In the genomic region with DNA sequence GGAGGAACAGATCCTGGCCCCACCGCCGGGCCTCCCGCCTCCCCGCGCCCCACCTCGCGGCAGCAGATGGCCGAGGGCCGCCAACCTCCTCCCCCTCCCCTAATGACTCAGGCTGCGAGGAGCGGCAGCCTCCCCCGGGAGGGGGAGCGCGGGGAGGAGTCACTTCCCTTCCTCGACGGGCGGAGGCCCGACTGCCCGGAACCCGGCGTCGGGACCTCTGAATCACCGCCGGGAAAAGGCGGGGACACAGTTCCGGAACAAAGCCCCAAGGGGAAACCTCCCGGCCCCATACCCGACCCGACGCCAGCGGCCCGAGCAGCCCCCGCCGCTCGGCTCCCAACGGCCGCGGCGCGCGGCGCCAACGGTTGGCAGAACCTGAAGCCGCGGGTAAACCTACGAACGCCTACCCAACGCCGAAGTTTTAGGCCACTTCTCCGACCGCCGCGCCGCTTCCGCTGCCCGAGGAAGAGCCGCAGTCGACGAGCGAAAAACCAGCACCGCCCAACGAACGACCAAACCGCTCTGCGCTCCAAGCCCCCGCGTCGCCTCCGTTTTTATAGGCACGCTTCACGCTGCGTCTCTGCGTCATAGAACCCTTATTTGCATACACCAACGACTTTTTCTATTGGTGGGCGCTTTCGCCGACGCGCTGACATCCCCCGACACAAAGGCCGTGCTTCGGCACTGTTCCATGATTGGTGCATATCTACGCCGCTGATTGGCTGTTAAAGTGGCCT, we compare ENCODE assay signal across 8 cellular contexts. TPM values are rescaled to one million over a fixed set of nuclear protein-coding genes. Genes with fewer than 3 reads are reported as not detected.
DNase-seq lines count a peak whose midpoint lies in the region; ATAC-seq and TF ChIP-seq lines count a peak whose summit lies in the region.

No MANE protein-coding gene starts in this region.

- peaks cover 42% of the 10 kb centered on the region for H3K4me1 Mint-ChIP-seq in CD14-positive monocyte

- H3K27ac Mint-ChIP-seq in CD14-positive monocyte: peak overlapping the region; percentile 96 to 99 (median 98)

- H3K36me3 Mint-ChIP-seq in CD14-positive monocyte: peaks cover 28 to 46% of the 10 kb centered on the region in 2 donors

- H3K27me3 Mint-ChIP-seq in CD14-positive monocyte (ENCODE audit: low read depth in 3 of 3): peaks cover 0 to 2% (median 1%) of the 10 kb centered on the region in 3 donors

- H3K4me3 Mint-ChIP-seq in CD14-positive monocyte: peak overlapping the region; percentile 93 to 99

- DNase-seq in CD14-positive monocyte (ENCODE audit: low spot score) (peak; percentile 97), NCI-H748 treated with DMSO at 0.1 percent for 48 hours (lab: John Stamatoyannopoulos, UW) (peak; percentile 97), dermis microvascular lymphatic vessel endothelial cell (ENCODE audit: low read depth in 2 of 2) (peak; percentile 100), right lobe of liver (peak; percentile 96 to 98 (median 98))
- peak; percentile 90 to 93 for DNase-seq in activated CD4-positive, alpha-beta T cell treated with anti-CD3 and anti-CD28 coated beads, Interleukin-2, amount 50 U/mL, for 48 hours
- DNase-seq in stimulated activated CD4-positive, alpha-beta T cell treated with anti-CD3 and anti-CD28 coated beads, Interleukin-4, amount 100 ng/mL, for 4 hours: peak; percentile 88 to 96

- no peaks in the 10 kb centered on the region for H3K9me3 ChIP-seq in right lobe of liver

- H3K27ac ChIP-seq in right lobe of liver: peak overlapping the region; percentile 96 to 99 (median 97)

- TF ChIP-seq CTCF in CD14-positive monocyte (IDR thresholded peaks at IDR 0.05): no peak
- TF ChIP-seq CTCF in right lobe of liver (IDR thresholded peaks at IDR 0.05): peak in 2 of 4 donors; percentile 10 to 31

- peaks cover 0 to 19% (median 10%) of the 10 kb centered on the region in 4 donors for H3K36me3 ChIP-seq in right lobe of liver

- TF ChIP-seq POLR2A in right lobe of liver (IDR thresholded peaks at IDR 0.05): peak; percentile 100

- H3K4me1 ChIP-seq in right lobe of liver: peaks cover 0 to 46% (median 12%) of the 10 kb centered on the region in 4 donors

- peaks cover 0 to 8% (median 0%) of the 10 kb centered on the region in 7 donors for H3K9me3 Mint-ChIP-seq in CD14-positive monocyte

- ATAC-seq in GM19397 (IDR thresholded peaks at IDR 0.05; ENCODE audit: unreplicated experiment) (peak; percentile 67), HG03565 (IDR thresholded peaks at IDR 0.05; ENCODE audit: unreplicated experiment) (peak; percentile 58), right lobe of liver (peak; percentile 62 to 81 (median 78))

- whole genome bisulfite sequencing in right lobe of liver (ENCODE audit: insufficient coverage, low coverage, low lambda C conversion rate, missing lambda C conversion rate): 0% methylated on average over 19 of the region's 84 CpGs

- H3K4me3 ChIP-seq in right lobe of liver: peak overlapping the region; percentile 88 to 98 (median 95)

- intact Hi-C loops in CD14-positive monocyte (cut with micrococcal nuclease) (loop anchor here (5.0 to 10.0 kb wide), 3 partner anchors 68 to 485 kb away; a partner anchor contains a TSS), right lobe of liver (cut with DNase I) (no loop called here)

- no peaks in the 10 kb centered on the region for H3K27me3 ChIP-seq in right lobe of liver

RNA-seq across cellular contexts. Expression of a gene that starts 5.2 kb away (rescaled TPM):
- 1 to 10 TPM; 6.3 to 7.8 TPM for polyA plus RNA-seq in CD14-positive monocyte
- 6.3 and 13.1 TPM in 2 replicates for total RNA-seq in dermis microvascular lymphatic vessel endothelial cell
- 10 to 100 TPM in 4 of 6 experiments, 1 to 10 TPM in 2; 5.8 to 29.2 (median 11.1) TPM for total RNA-seq in right lobe of liver

RNA-seq across cellular contexts. Expression of a gene that starts 14.4 kb away (rescaled TPM):
- 100 to 1,000 TPM in 1 of 2 donors, 10 to 100 TPM in 1; 84.3 to 108 TPM for polyA plus RNA-seq in CD14-positive monocyte
- total RNA-seq in dermis microvascular lymphatic vessel endothelial cell: 85.7 and 96.2 TPM in 2 replicates
- 10 to 100 TPM; 38.6 to 87.4 (median 76.9) TPM for total RNA-seq in right lobe of liver

RNA-seq across cellular contexts. Expression of a gene that starts 58.2 kb away (rescaled TPM):
- polyA plus RNA-seq in CD14-positive monocyte: under 1 TPM in 1 of 2 donors, not detected in 1; 0.82 TPM
- total RNA-seq in dermis microvascular lymphatic vessel endothelial cell (16.9 and 37.6 TPM in 2 replicates), right lobe of liver (1 to 10 TPM in 5 of 6 experiments, under 1 TPM in 1; 0.92 to 4.1 (median 2.0) TPM)

Comparison
In these comparisons a context has a peak if more than half of its experiments do, and no peak if none do; other contexts are left out.
1. Peak in every context shown above with its lines: DNase-seq, ATAC-seq, H3K4me3 ChIP-seq and H3K27ac ChIP-seq.
2. intact Hi-C loops: an anchor here in CD14-positive monocyte (5.0 to 10.0 kb wide); none called in right lobe of liver.